Comparison of ENCODE assay signal across 20 cellular contexts in the genomic region with DNA sequence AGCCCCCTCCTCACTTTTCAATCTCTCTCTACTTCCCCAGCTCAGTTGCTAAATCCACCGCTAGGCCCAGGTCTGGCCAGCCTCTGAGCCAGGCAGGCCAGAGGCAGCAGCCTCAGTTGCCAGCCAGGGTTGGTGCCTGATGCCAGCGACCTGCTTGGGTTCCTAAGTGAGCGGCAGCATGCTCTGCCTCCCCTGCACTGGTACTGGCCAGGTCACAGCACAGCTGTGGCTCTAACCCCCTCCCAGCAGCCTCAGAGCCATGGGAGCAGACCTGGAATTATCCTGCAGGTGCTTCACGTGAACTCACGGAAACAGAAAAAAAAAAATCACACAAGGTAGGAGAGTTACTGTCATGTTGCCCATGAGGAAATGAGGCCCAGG.
"Had no signal": no experiment of that assay in that cellular context is flagged by ENCODE, and none has a peak within 500 bp of the region (broad histone marks: within the 10 kb centered on the region; RNA-seq: fewer than 3 reads in every experiment).

No MANE protein-coding gene starts in this region.

- H3K4me1 Mint-ChIP-seq: activated naive CD8-positive, alpha-beta T cell treated with anti-CD3 and anti-CD28 coated beads for 36 hours; stimulated activated naive B cell treated with anti-CD40 and anti-IgM and Interleukin-4, amounts not matched to agents 10 μg/mL and 1 μg/mL and 100 μg/mL, for 72 hours had no signal

- FAIRE-seq: small intestine had no signal

- H3K9me3 Mint-ChIP-seq: activated CD4-positive, alpha-beta memory T cell treated with anti-CD3 and anti-CD28 coated beads for 36 hours; activated naive CD8-positive, alpha-beta T cell treated with anti-CD3 and anti-CD28 coated beads for 36 hours; endodermal cell; nephron; stimulated activated naive B cell treated with anti-CD40 and anti-IgM and Interleukin-4, amounts not matched to agents 10 μg/mL and 1 μg/mL and 100 μg/mL, for 72 hours had no signal

- ATAC-seq: sciatic nerve; stimulated activated naive B cell treated with anti-CD40 and anti-IgM and Interleukin-4, amounts not matched to agents 10 μg/mL and 1 μg/mL and 100 μg/mL, for 72 hours had no signal

- H3K9me3 ChIP-seq: breast epithelium, esophagus squamous epithelium, thoracic aorta had no signal

- DNase-seq: activated CD4-positive, alpha-beta memory T cell treated with anti-CD3 and anti-CD28 coated beads for 36 hours; activated CD4-positive, alpha-beta T cell treated with anti-CD3 and anti-CD28 coated beads for 48 hours; activated naive CD4-positive, alpha-beta T cell treated with Interleukin-2 at 50 U/mL for 16 hours; activated naive CD8-positive, alpha-beta T cell treated with anti-CD3 and anti-CD28 coated beads for 36 hours; activated T-cell treated with anti-CD3 and anti-CD28 coated beads, Interleukin-2, amount 50 U/mL, for 48 hours; amniotic stem cell; cerebellar nuclear complex; endodermal cell; esophagus squamous epithelium; midbrain; nucleus accumbens; small intestine; stimulated activated CD4-positive, alpha-beta T cell treated with anti-CD3 and anti-CD28 coated beads, Interleukin-2, amount 100 ng/mL, for 24 hours; stimulated activated naive B cell treated with anti-CD40 and anti-IgM and Interleukin-4, amounts not matched to agents 10 μg/mL and 1 μg/mL and 100 μg/mL, for 72 hours had no signal

- H3K4me3 Mint-ChIP-seq: activated CD4-positive, alpha-beta memory T cell treated with anti-CD3 and anti-CD28 coated beads for 36 hours; activated naive CD8-positive, alpha-beta T cell treated with anti-CD3 and anti-CD28 coated beads for 36 hours; endodermal cell; nephron; stimulated activated naive B cell treated with anti-CD40 and anti-IgM and Interleukin-4, amounts not matched to agents 10 μg/mL and 1 μg/mL and 100 μg/mL, for 72 hours had no signal

- H3K36me3 ChIP-seq: breast epithelium, esophagus squamous epithelium, thoracic aorta had no signal

- H3K36me3 Mint-ChIP-seq: activated CD4-positive, alpha-beta memory T cell treated with anti-CD3 and anti-CD28 coated beads for 36 hours; activated naive CD8-positive, alpha-beta T cell treated with anti-CD3 and anti-CD28 coated beads for 36 hours; stimulated activated naive B cell treated with anti-CD40 and anti-IgM and Interleukin-4, amounts not matched to agents 10 μg/mL and 1 μg/mL and 100 μg/mL, for 72 hours had no signal

- H3K4me3 ChIP-seq: breast epithelium, coronary artery, esophagus squamous epithelium, lung, thoracic aorta had no signal

- H3K4me1 ChIP-seq: breast epithelium, esophagus squamous epithelium had no signal

- H3K27me3 ChIP-seq: breast epithelium had no signal

- H3K27ac Mint-ChIP-seq: activated CD4-positive, alpha-beta memory T cell treated with anti-CD3 and anti-CD28 coated beads for 36 hours; activated naive CD8-positive, alpha-beta T cell treated with anti-CD3 and anti-CD28 coated beads for 36 hours; endodermal cell; nephron; stimulated activated naive B cell treated with anti-CD40 and anti-IgM and Interleukin-4, amounts not matched to agents 10 μg/mL and 1 μg/mL and 100 μg/mL, for 72 hours had no signal

- H3K27ac ChIP-seq: breast epithelium, coronary artery, esophagus squamous epithelium, thoracic aorta had no signal
